Comparison of ENCODE assay signal across 1 cellular context in the genomic region with DNA sequence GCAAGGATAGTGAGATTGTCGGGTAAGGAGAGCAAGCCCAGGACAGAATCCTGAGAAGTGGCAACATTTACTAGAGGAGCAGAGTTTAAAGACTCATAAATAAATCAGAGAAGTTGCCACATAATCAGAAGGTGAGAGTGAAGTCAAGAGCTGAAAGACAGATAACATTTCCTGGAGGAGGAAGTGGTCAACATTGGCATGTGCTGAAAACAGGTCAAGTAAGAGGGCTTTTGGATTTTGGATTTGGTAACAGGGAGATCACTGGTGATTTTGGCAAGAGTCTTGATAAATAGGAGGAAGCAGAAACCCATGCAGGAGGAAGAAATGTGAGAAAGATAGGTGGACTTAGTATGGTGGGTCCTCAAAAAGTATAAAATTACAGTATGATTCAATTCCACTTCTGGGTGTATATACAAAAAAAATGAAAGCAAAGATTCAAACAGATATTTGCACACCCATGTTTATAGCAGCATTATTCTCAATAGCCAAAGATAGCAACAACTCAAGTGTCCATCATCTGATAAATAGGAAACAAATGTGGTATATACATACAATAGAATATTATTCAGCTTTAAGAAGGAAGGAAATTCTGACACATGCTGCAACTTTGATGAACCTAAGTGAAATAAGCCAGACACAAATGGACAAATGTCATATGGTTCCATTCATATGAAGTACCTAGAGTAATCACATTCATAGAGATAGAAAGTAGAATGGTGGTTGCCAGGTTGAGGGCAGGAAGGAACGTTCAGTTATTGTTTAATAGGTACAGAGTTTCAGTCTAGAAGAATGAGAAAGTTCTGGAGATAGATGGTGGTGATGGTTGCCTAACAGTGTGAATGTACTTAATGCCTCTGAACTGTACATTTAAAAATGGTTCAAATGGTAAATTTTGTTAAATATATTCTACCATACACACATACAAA.
TF ChIP-seq lines count a peak whose summit lies in the region.

No MANE protein-coding gene starts in this region.

TF ChIP-seq in K562, 482 proteins besides CTCF, POLR2A, EP300 and RAD21 (continued from another document and continues in another):
- TF ChIP-seq, protein P1, sequence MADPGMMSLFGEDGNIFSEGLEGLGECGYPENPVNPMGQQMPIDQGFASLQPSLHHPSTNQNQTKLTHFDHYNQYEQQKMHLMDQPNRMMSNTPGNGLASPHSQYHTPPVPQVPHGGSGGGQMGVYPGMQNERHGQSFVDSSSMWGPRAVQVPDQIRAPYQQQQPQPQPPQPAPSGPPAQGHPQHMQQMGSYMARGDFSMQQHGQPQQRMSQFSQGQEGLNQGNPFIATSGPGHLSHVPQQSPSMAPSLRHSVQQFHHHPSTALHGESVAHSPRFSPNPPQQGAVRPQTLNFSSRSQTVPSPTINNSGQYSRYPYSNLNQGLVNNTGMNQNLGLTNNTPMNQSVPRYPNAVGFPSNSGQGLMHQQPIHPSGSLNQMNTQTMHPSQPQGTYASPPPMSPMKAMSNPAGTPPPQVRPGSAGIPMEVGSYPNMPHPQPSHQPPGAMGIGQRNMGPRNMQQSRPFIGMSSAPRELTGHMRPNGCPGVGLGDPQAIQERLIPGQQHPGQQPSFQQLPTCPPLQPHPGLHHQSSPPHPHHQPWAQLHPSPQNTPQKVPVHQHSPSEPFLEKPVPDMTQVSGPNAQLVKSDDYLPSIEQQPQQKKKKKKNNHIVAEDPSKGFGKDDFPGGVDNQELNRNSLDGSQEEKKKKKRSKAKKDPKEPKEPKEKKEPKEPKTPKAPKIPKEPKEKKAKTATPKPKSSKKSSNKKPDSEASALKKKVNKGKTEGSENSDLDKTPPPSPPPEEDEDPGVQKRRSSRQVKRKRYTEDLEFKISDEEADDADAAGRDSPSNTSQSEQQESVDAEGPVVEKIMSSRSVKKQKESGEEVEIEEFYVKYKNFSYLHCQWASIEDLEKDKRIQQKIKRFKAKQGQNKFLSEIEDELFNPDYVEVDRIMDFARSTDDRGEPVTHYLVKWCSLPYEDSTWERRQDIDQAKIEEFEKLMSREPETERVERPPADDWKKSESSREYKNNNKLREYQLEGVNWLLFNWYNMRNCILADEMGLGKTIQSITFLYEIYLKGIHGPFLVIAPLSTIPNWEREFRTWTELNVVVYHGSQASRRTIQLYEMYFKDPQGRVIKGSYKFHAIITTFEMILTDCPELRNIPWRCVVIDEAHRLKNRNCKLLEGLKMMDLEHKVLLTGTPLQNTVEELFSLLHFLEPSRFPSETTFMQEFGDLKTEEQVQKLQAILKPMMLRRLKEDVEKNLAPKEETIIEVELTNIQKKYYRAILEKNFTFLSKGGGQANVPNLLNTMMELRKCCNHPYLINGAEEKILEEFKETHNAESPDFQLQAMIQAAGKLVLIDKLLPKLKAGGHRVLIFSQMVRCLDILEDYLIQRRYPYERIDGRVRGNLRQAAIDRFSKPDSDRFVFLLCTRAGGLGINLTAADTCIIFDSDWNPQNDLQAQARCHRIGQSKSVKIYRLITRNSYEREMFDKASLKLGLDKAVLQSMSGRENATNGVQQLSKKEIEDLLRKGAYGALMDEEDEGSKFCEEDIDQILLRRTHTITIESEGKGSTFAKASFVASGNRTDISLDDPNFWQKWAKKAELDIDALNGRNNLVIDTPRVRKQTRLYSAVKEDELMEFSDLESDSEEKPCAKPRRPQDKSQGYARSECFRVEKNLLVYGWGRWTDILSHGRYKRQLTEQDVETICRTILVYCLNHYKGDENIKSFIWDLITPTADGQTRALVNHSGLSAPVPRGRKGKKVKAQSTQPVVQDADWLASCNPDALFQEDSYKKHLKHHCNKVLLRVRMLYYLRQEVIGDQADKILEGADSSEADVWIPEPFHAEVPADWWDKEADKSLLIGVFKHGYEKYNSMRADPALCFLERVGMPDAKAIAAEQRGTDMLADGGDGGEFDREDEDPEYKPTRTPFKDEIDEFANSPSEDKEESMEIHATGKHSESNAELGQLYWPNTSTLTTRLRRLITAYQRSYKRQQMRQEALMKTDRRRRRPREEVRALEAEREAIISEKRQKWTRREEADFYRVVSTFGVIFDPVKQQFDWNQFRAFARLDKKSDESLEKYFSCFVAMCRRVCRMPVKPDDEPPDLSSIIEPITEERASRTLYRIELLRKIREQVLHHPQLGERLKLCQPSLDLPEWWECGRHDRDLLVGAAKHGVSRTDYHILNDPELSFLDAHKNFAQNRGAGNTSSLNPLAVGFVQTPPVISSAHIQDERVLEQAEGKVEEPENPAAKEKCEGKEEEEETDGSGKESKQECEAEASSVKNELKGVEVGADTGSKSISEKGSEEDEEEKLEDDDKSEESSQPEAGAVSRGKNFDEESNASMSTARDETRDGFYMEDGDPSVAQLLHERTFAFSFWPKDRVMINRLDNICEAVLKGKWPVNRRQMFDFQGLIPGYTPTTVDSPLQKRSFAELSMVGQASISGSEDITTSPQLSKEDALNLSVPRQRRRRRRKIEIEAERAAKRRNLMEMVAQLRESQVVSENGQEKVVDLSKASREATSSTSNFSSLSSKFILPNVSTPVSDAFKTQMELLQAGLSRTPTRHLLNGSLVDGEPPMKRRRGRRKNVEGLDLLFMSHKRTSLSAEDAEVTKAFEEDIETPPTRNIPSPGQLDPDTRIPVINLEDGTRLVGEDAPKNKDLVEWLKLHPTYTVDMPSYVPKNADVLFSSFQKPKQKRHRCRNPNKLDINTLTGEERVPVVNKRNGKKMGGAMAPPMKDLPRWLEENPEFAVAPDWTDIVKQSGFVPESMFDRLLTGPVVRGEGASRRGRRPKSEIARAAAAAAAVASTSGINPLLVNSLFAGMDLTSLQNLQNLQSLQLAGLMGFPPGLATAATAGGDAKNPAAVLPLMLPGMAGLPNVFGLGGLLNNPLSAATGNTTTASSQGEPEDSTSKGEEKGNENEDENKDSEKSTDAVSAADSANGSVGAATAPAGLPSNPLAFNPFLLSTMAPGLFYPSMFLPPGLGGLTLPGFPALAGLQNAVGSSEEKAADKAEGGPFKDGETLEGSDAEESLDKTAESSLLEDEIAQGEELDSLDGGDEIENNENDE (IDR thresholded peaks at IDR 0.05; ENCODE audit: low read depth, low read length), result no peak
- TF ChIP-seq ADNP (tag; IDR thresholded peaks at IDR 0.05), result no peak
- no peak for TF ChIP-seq NFYB (IDR thresholded peaks at IDR 0.05; ENCODE audit: extremely low read depth, insufficient read length)
- peak; percentile 73 for TF ChIP-seq ARID1B (IDR thresholded peaks at IDR 0.05)
- TF ChIP-seq, protein P2, sequence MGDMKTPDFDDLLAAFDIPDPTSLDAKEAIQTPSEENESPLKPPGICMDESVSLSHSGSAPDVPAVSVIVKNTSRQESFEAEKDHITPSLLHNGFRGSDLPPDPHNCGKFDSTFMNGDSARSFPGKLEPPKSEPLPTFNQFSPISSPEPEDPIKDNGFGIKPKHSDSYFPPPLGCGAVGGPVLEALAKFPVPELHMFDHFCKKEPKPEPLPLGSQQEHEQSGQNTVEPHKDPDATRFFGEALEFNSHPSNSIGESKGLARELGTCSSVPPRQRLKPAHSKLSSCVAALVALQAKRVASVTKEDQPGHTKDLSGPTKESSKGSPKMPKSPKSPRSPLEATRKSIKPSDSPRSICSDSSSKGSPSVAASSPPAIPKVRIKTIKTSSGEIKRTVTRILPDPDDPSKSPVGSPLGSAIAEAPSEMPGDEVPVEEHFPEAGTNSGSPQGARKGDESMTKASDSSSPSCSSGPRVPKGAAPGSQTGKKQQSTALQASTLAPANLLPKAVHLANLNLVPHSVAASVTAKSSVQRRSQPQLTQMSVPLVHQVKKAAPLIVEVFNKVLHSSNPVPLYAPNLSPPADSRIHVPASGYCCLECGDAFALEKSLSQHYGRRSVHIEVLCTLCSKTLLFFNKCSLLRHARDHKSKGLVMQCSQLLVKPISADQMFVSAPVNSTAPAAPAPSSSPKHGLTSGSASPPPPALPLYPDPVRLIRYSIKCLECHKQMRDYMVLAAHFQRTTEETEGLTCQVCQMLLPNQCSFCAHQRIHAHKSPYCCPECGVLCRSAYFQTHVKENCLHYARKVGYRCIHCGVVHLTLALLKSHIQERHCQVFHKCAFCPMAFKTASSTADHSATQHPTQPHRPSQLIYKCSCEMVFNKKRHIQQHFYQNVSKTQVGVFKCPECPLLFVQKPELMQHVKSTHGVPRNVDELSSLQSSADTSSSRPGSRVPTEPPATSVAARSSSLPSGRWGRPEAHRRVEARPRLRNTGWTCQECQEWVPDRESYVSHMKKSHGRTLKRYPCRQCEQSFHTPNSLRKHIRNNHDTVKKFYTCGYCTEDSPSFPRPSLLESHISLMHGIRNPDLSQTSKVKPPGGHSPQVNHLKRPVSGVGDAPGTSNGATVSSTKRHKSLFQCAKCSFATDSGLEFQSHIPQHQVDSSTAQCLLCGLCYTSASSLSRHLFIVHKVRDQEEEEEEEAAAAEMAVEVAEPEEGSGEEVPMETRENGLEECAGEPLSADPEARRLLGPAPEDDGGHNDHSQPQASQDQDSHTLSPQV (IDR thresholded peaks at IDR 0.05), result peak; percentile 84
- TF ChIP-seq, protein P3, sequence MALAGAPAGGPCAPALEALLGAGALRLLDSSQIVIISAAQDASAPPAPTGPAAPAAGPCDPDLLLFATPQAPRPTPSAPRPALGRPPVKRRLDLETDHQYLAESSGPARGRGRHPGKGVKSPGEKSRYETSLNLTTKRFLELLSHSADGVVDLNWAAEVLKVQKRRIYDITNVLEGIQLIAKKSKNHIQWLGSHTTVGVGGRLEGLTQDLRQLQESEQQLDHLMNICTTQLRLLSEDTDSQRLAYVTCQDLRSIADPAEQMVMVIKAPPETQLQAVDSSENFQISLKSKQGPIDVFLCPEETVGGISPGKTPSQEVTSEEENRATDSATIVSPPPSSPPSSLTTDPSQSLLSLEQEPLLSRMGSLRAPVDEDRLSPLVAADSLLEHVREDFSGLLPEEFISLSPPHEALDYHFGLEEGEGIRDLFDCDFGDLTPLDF (CRISPR knock-in tag; IDR thresholded peaks at IDR 0.05), result no peak
- TF ChIP-seq NFATC3 (IDR thresholded peaks at IDR 0.05), result no peak
- peak; percentile 23; the same call in 1 of the 2 replicates for TF ChIP-seq ESRRA (IDR thresholded peaks at IDR 0.05; ENCODE audit: borderline replicate concordance, low read depth)
- TF ChIP-seq ZNF707 (CRISPR knock-in tag; conservative IDR thresholded peaks at IDR 0.05), result no peak
- TF ChIP-seq TBP (optimal IDR thresholded peaks at IDR 0.05; ENCODE audit: low read depth, low read length), result no peak
- no peak for TF ChIP-seq MAFG (tag; conservative IDR thresholded peaks at IDR 0.05)
- TF ChIP-seq, protein P4, sequence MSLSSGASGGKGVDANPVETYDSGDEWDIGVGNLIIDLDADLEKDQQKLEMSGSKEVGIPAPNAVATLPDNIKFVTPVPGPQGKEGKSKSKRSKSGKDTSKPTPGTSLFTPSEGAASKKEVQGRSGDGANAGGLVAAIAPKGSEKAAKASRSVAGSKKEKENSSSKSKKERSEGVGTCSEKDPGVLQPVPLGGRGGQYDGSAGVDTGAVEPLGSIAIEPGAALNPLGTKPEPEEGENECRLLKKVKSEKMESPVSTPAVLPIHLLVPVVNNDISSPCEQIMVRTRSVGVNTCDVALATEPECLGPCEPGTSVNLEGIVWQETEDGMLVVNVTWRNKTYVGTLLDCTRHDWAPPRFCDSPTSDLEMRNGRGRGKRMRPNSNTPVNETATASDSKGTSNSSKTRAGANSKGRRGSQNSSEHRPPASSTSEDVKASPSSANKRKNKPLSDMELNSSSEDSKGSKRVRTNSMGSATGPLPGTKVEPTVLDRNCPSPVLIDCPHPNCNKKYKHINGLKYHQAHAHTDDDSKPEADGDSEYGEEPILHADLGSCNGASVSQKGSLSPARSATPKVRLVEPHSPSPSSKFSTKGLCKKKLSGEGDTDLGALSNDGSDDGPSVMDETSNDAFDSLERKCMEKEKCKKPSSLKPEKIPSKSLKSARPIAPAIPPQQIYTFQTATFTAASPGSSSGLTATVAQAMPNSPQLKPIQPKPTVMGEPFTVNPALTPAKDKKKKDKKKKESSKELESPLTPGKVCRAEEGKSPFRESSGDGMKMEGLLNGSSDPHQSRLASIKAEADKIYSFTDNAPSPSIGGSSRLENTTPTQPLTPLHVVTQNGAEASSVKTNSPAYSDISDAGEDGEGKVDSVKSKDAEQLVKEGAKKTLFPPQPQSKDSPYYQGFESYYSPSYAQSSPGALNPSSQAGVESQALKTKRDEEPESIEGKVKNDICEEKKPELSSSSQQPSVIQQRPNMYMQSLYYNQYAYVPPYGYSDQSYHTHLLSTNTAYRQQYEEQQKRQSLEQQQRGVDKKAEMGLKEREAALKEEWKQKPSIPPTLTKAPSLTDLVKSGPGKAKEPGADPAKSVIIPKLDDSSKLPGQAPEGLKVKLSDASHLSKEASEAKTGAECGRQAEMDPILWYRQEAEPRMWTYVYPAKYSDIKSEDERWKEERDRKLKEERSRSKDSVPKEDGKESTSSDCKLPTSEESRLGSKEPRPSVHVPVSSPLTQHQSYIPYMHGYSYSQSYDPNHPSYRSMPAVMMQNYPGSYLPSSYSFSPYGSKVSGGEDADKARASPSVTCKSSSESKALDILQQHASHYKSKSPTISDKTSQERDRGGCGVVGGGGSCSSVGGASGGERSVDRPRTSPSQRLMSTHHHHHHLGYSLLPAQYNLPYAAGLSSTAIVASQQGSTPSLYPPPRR (CRISPR knock-in tag; IDR thresholded peaks at IDR 0.05; ENCODE audit: borderline replicate concordance), result no peak
- TF ChIP-seq KDM5B (IDR thresholded peaks at IDR 0.05; ENCODE audit: insufficient replicate concordance, low read depth, low read length), result no peak
- no peak for TF ChIP-seq FOXP1 (CRISPR knock-in tag; IDR thresholded peaks at IDR 0.05)
- TF ChIP-seq, protein P5, sequence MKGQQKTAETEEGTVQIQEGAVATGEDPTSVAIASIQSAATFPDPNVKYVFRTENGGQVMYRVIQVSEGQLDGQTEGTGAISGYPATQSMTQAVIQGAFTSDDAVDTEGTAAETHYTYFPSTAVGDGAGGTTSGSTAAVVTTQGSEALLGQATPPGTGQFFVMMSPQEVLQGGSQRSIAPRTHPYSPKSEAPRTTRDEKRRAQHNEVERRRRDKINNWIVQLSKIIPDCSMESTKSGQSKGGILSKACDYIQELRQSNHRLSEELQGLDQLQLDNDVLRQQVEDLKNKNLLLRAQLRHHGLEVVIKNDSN (CRISPR knock-in tag; IDR thresholded peaks at IDR 0.05), result no peak
- TF ChIP-seq, protein P6, sequence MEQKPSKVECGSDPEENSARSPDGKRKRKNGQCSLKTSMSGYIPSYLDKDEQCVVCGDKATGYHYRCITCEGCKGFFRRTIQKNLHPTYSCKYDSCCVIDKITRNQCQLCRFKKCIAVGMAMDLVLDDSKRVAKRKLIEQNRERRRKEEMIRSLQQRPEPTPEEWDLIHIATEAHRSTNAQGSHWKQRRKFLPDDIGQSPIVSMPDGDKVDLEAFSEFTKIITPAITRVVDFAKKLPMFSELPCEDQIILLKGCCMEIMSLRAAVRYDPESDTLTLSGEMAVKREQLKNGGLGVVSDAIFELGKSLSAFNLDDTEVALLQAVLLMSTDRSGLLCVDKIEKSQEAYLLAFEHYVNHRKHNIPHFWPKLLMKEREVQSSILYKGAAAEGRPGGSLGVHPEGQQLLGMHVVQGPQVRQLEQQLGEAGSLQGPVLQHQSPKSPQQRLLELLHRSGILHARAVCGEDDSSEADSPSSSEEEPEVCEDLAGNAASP (IDR thresholded peaks at IDR 0.05), result no peak
- TF ChIP-seq BMI1 (IDR thresholded peaks at IDR 0.05; ENCODE audit: low read length), result no peak
- no peak for TF ChIP-seq SRSF1 (IDR thresholded peaks at IDR 0.05; ENCODE audit: low read depth, low read length)
- TF ChIP-seq TAF9B (IDR thresholded peaks at IDR 0.05; ENCODE audit: partially characterized antibody), result no peak
- TF ChIP-seq RBM34 (IDR thresholded peaks at IDR 0.05; ENCODE audit: borderline replicate concordance, insufficient read depth, low read length), result no peak
- no peak for TF ChIP-seq NCOA1 (IDR thresholded peaks at IDR 0.05; ENCODE audit: low read depth)
- TF ChIP-seq SMARCC2 (IDR thresholded peaks at IDR 0.05; ENCODE audit: low read depth), result peak; percentile 53; the same call in 1 of the 2 replicates
- TF ChIP-seq NR4A1 (CRISPR knock-in tag; IDR thresholded peaks at IDR 0.05), result no peak
- no peak for TF ChIP-seq NR4A1 (tag; IDR thresholded peaks at IDR 0.05)
